8 cellular contexts compared by ENCODE assay signal in the genomic region with DNA sequence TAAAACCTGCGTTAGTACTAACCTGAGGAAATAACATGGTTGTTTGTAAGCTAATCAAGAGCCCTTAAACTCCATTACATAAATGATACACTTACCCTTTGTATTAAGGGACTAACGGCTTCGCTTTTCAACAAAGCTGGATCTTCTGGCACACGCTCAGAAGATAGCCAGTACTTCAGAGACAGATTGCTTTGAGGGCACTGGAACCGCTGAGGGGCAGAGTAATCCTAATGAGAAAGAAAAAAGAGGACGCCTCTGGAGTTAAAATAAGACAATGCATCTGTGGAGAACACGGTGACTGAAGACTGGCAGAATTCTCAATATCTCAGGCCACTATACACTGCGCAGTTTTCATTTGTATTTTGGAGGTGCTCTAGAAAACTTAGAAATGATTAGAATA. TPM values are rescaled to one million over a fixed set of nuclear protein-coding genes. Genes with fewer than 3 reads are reported as not detected.
DNase-seq lines count a peak whose midpoint lies in the region; ATAC-seq and TF ChIP-seq lines count a peak whose summit lies in the region.

No MANE protein-coding gene starts in this region.

- H3K4ac ChIP-seq in trophoblast cell (ENCODE audit: low read depth, low read length): no peak overlapping the region

- H3K4me2 ChIP-seq in trophoblast cell (ENCODE audit: low read length): peak overlapping the region; percentile 79

- H4K12ac ChIP-seq in trophoblast cell (ENCODE audit: low read depth, low read length): no peak overlapping the region

- no peak overlapping the region for H3K14ac ChIP-seq in trophoblast cell (ENCODE audit: low read length)

- H3K27me3 Mint-ChIP-seq in stimulated activated naive B cell treated with anti-CD40 and anti-IgM and Interleukin-4, amounts not matched to agents 10 μg/mL and 1 μg/mL and 100 μg/mL, for 72 hours: no peaks in the 10 kb centered on the region

- H3K9me3 ChIP-seq in ES-I3 (ENCODE audit: control insufficient read depth, insufficient read depth, low read length) (no peaks in the 10 kb centered on the region), trophoblast cell (ENCODE audit: insufficient read depth, low read depth, low read length) (no peaks in the 10 kb centered on the region)

- H3K4me1 Mint-ChIP-seq in stimulated activated naive B cell treated with anti-CD40 and anti-IgM and Interleukin-4, amounts not matched to agents 10 μg/mL and 1 μg/mL and 100 μg/mL, for 72 hours: peaks cover 8 to 22% of the 10 kb centered on the region in 2 donors

- H3K36me3 ChIP-seq in ES-I3 (ENCODE audit: insufficient read depth, low read length) (no peaks in the 10 kb centered on the region), trophoblast cell (ENCODE audit: control insufficient read depth in 1 of 2, insufficient read depth in 2 of 2, low read length in 2 of 2) (no peaks in the 10 kb centered on the region)

- H2AK5ac ChIP-seq in trophoblast cell (ENCODE audit: low read length): no peak overlapping the region

- H3K4me3 Mint-ChIP-seq in stimulated activated naive B cell treated with anti-CD40 and anti-IgM and Interleukin-4, amounts not matched to agents 10 μg/mL and 1 μg/mL and 100 μg/mL, for 72 hours: peak overlapping the region in 1 of 2 donors; percentile 94

- peak overlapping the region; percentile 98; the same call in 1 of the 2 replicates for H3K9ac ChIP-seq in ES-I3 (ENCODE audit: low read depth, low read length)
- H3K9ac ChIP-seq in trophoblast cell (ENCODE audit: low read length): no peak overlapping the region

- H2BK12ac ChIP-seq in trophoblast cell (ENCODE audit: low read length): no peak overlapping the region

- ATAC-seq in stimulated activated naive B cell treated with anti-CD40 and anti-IgM and Interleukin-4, amounts not matched to agents 10 μg/mL and 1 μg/mL and 100 μg/mL, for 72 hours (replicated peaks): no peak

- H4K91ac ChIP-seq in trophoblast cell (ENCODE audit: low read depth, low read length): no peak overlapping the region

- no peak overlapping the region for H3K27ac Mint-ChIP-seq in stimulated activated naive B cell treated with anti-CD40 and anti-IgM and Interleukin-4, amounts not matched to agents 10 μg/mL and 1 μg/mL and 100 μg/mL, for 72 hours

- peak overlapping the region; percentile 98 for H3K4me3 ChIP-seq in coronary artery
- H3K4me3 ChIP-seq in trophoblast cell (ENCODE audit: low read depth, low read length): no peak overlapping the region

- H2BK120ac ChIP-seq in trophoblast cell (ENCODE audit: insufficient read depth, low read length, poor library complexity): no peak overlapping the region

- H3K4me1 ChIP-seq in ES-I3 (ENCODE audit: insufficient read depth, low read length) (peaks cover 9% of the 10 kb centered on the region), trophoblast cell (ENCODE audit: control insufficient read depth in 1 of 2, insufficient read depth in 2 of 2, low read length in 2 of 2) (peaks cover 0 to 5% of the 10 kb centered on the region in 2 experiments)

- H4K8ac ChIP-seq in trophoblast cell (ENCODE audit: low read depth, low read length): no peak overlapping the region

- peaks cover 21% of the 10 kb centered on the region for H3K79me1 ChIP-seq in trophoblast cell (ENCODE audit: low read length)

- no peaks in the 10 kb centered on the region for H3K9me3 Mint-ChIP-seq in stimulated activated naive B cell treated with anti-CD40 and anti-IgM and Interleukin-4, amounts not matched to agents 10 μg/mL and 1 μg/mL and 100 μg/mL, for 72 hours

- H3K79me2 ChIP-seq in trophoblast cell (ENCODE audit: control insufficient read depth, insufficient read depth, low read length, poor library complexity): peaks cover 21% of the 10 kb centered on the region

- no peak overlapping the region for H3K23ac ChIP-seq in trophoblast cell (ENCODE audit: low read length)

- no peak overlapping the region for H3K18ac ChIP-seq in trophoblast cell (ENCODE audit: low read length)

- peaks cover 2 to 4% of the 10 kb centered on the region in 2 donors for H3K36me3 Mint-ChIP-seq in stimulated activated naive B cell treated with anti-CD40 and anti-IgM and Interleukin-4, amounts not matched to agents 10 μg/mL and 1 μg/mL and 100 μg/mL, for 72 hours

- no peak for TF ChIP-seq CTCF in coronary artery (IDR thresholded peaks at IDR 0.05)

- H2BK5ac ChIP-seq in trophoblast cell (ENCODE audit: low read depth, low read length, poor library complexity): no peak overlapping the region

- H3K27me3 ChIP-seq in trophoblast cell (ENCODE audit: insufficient read depth, low read length): no peaks in the 10 kb centered on the region

- DNase-seq in NCI-H82 (lab: John Stamatoyannopoulos, UW): peak; percentile 69
- DNase-seq in coronary artery (ENCODE audit: low spot score): no peak
- DNase-seq in trophoblast cell: no peak
- no peak for DNase-seq in stimulated activated naive B cell treated with anti-CD40 and anti-IgM and Interleukin-4, amounts not matched to agents 10 μg/mL and 1 μg/mL and 100 μg/mL, for 72 hours
- DNase-seq in HK-2 (ENCODE audit: unreplicated experiment): no peak
- no peak for DNase-seq in stimulated activated CD8-positive, alpha-beta memory T cell treated with anti-CD3 and anti-CD28 coated beads, Interleukin-4, amount 100 ng/mL, for 48 hours
- DNase-seq in stimulated activated CD4-positive, alpha-beta T cell treated with anti-CD3 and anti-CD28 coated beads, Interleukin-2, amount 100 ng/mL, for 48 hours: no peak

- no CpG with 5 or more reads among the region's 8 CpGs for WGBS in trophoblast cell (ENCODE audit: extremely low coverage, insufficient coverage, insufficient read length)

- no peak overlapping the region for H2AFZ ChIP-seq in trophoblast cell (ENCODE audit: insufficient read depth, low read length, poor library complexity)

- H3K27ac ChIP-seq in coronary artery: peak overlapping the region in 1 of 2 donors; percentile 96
- no peak overlapping the region for H3K27ac ChIP-seq in trophoblast cell (ENCODE audit: low read depth, low read length)

RNA-seq across cellular contexts. Expression of gene KTN1, which starts 1.5 kb away (rescaled TPM):
- polyA plus RNA-seq in trophoblast cell (2013): 222 and 228 TPM in 2 replicates
